Comparison of ENCODE assay signal across 1 cellular context in genomic region chr16:1492923-1493745, GRCh38.
TF ChIP-seq lines count a peak whose summit lies in the region.

Gene TELO2, plus strand, starts transcription at chr16:1493360. Its CDS starts 922 bp downstream, at chr16:1494282.

TF ChIP-seq in HepG2, 621 proteins besides CTCF, POLR2A, EP300 and RAD21 (continued from another document and continues in another):
- peak; percentile 51; the same call in 1 of the 2 replicates for TF ChIP-seq FOXC1 (CRISPR knock-in tag; IDR thresholded peaks at IDR 0.05; ENCODE audit: borderline replicate concordance)
- TF ChIP-seq ZIK1 (CRISPR knock-in tag; IDR thresholded peaks at IDR 0.05; ENCODE audit: borderline replicate concordance, low read depth) = 0 out of 2 replicates have a peak, but pooled peaks have one; percentile 38
- no peak for TF ChIP-seq ZNF740 (CRISPR knock-in tag; IDR thresholded peaks at IDR 0.05)
- TF ChIP-seq TFE3 (CRISPR knock-in tag; IDR thresholded peaks at IDR 0.05) = peak; percentile 37; the same call in 1 of the 2 replicates
- no peak for TF ChIP-seq MTA1 (CRISPR knock-in tag; IDR thresholded peaks at IDR 0.05; ENCODE audit: borderline replicate concordance)
- no peak for TF ChIP-seq ZNF512 (CRISPR knock-in tag; IDR thresholded peaks at IDR 0.05)
- peak; percentile 87 for TF ChIP-seq MXD3 (CRISPR knock-in tag; IDR thresholded peaks at IDR 0.05)
- TF ChIP-seq ATF7 (IDR thresholded peaks at IDR 0.05) = no peak
- no peak for TF ChIP-seq ATF7 (CRISPR knock-in tag; IDR thresholded peaks at IDR 0.05)
- no peak for TF ChIP-seq ZNF768 (CRISPR knock-in tag; IDR thresholded peaks at IDR 0.05)
- no peak; the same call in 1 of the 2 replicates for TF ChIP-seq ZZZ3 (CRISPR knock-in tag; IDR thresholded peaks at IDR 0.05; ENCODE audit: borderline replicate concordance)
- no peak for TF ChIP-seq DBP (CRISPR knock-in tag; IDR thresholded peaks at IDR 0.05; ENCODE audit: not compliant biosample characterization)
- peak; percentile 57; the same call in 1 of the 2 replicates for TF ChIP-seq BORCS8-MEF2B (CRISPR knock-in tag; IDR thresholded peaks at IDR 0.05)
- TF ChIP-seq HMG20A (CRISPR knock-in tag; IDR thresholded peaks at IDR 0.05; ENCODE audit: borderline replicate concordance) = no peak
- peak; percentile 39 for TF ChIP-seq PHF5A (CRISPR knock-in tag; IDR thresholded peaks at IDR 0.05; ENCODE audit: low read depth, unreplicated experiment)
- no peak for TF ChIP-seq ZNF33B (CRISPR knock-in tag; IDR thresholded peaks at IDR 0.05)
- peak; percentile 59 for TF ChIP-seq E2F5 (CRISPR knock-in tag; conservative IDR thresholded peaks at IDR 0.05)
- TF ChIP-seq PHF20 (CRISPR knock-in tag; IDR thresholded peaks at IDR 0.05) = peak; percentile 80
- no peak for TF ChIP-seq HOXA9 (CRISPR knock-in tag; IDR thresholded peaks at IDR 0.05; ENCODE audit: borderline replicate concordance)
- peak; percentile 37; the same call in 1 of the 2 replicates for TF ChIP-seq FOXA3 (CRISPR knock-in tag; IDR thresholded peaks at IDR 0.05)
- no peak for TF ChIP-seq DDIT3 (CRISPR knock-in tag; IDR thresholded peaks at IDR 0.05)
- no peak; the same call in 1 of the 2 replicates for TF ChIP-seq CREBL2 (CRISPR knock-in tag; IDR thresholded peaks at IDR 0.05; ENCODE audit: borderline replicate concordance)
- TF ChIP-seq ZNF501 (CRISPR knock-in tag; IDR thresholded peaks at IDR 0.05) = peak; percentile 57
- peak; percentile 78 for TF ChIP-seq PHF8 (CRISPR knock-in tag; IDR thresholded peaks at IDR 0.05)
- 0 out of 2 replicates have a peak, but pooled peaks have one; percentile 42 for TF ChIP-seq ZSCAN31 (CRISPR knock-in tag; IDR thresholded peaks at IDR 0.05; ENCODE audit: low read depth)
- peak; percentile 81; the same call in 1 of the 2 replicates for TF ChIP-seq NRL (CRISPR knock-in tag; IDR thresholded peaks at IDR 0.05; ENCODE audit: borderline replicate concordance)
- peak; percentile 35; the same call in 1 of the 2 replicates for TF ChIP-seq ISL2 (CRISPR knock-in tag; IDR thresholded peaks at IDR 0.05)
- TF ChIP-seq MAFG (CRISPR knock-in tag; IDR thresholded peaks at IDR 0.05) = no peak
- TF ChIP-seq ZNF143 (CRISPR knock-in tag; IDR thresholded peaks at IDR 0.05) = no peak
- 0 out of 2 replicates have a peak, but pooled peaks have one; percentile 17 for TF ChIP-seq MAZ (IDR thresholded peaks at IDR 0.05; ENCODE audit: borderline replicate concordance, low read depth, low read length)
- TF ChIP-seq MAZ (CRISPR knock-in tag; IDR thresholded peaks at IDR 0.05; ENCODE audit: low read depth) = no peak; the same call in none of the 2 replicates
- no peak for TF ChIP-seq ZNF329 (CRISPR knock-in tag; IDR thresholded peaks at IDR 0.05; ENCODE audit: low read depth)
- TF ChIP-seq NR2F1 (CRISPR knock-in tag; IDR thresholded peaks at IDR 0.05) = peak; percentile 61 to 68; a peak in 2 of 4 replicates
- peak; percentile 47 for TF ChIP-seq ASH2L (IDR thresholded peaks at IDR 0.05; ENCODE audit: insufficient read length, low read depth, low read length)
- TF ChIP-seq ZNF513 (CRISPR knock-in tag; conservative IDR thresholded peaks at IDR 0.05) = no peak
- TF ChIP-seq CC2D1A (CRISPR knock-in tag; IDR thresholded peaks at IDR 0.05) = no peak
- no peak for TF ChIP-seq SMARCE1 (IDR thresholded peaks at IDR 0.05; ENCODE audit: borderline replicate concordance)
- peak; percentile 77; the same call in 1 of the 2 replicates for TF ChIP-seq SPEN (CRISPR knock-in tag; IDR thresholded peaks at IDR 0.05; ENCODE audit: low read depth)
- peak; percentile 14; the same call in 1 of the 2 replicates for TF ChIP-seq ZNF256 (CRISPR knock-in tag; conservative IDR thresholded peaks at IDR 0.05)
- no peak for TF ChIP-seq CHD4 (IDR thresholded peaks at IDR 0.05; ENCODE audit: borderline replicate concordance, low read length)
- no peak for TF ChIP-seq CBX1 (IDR thresholded peaks at IDR 0.05; ENCODE audit: low read depth)
- no peak for TF ChIP-seq ZNF597 (CRISPR knock-in tag; IDR thresholded peaks at IDR 0.05)
- TF ChIP-seq TBL1XR1 (IDR thresholded peaks at IDR 0.05; ENCODE audit: borderline replicate concordance, low read length, partially characterized antibody) = no peak
- 0 out of 2 replicates have a peak, but pooled peaks have one; percentile 20 for TF ChIP-seq ZNF335 (CRISPR knock-in tag; IDR thresholded peaks at IDR 0.05)
- TF ChIP-seq PAX8 (CRISPR knock-in tag; IDR thresholded peaks at IDR 0.05; ENCODE audit: borderline replicate concordance) = no peak
- TF ChIP-seq NFIC (IDR thresholded peaks at IDR 0.05; ENCODE audit: low read length) = no peak
- TF ChIP-seq FOXO1 (CRISPR knock-in tag; IDR thresholded peaks at IDR 0.05) = peak; percentile 22; the same call in 1 of the 2 replicates
- no peak for TF ChIP-seq RBAK (CRISPR knock-in tag; IDR thresholded peaks at IDR 0.05)
- no peak for TF ChIP-seq REPIN1 (CRISPR knock-in tag; IDR thresholded peaks at IDR 0.05; ENCODE audit: borderline replicate concordance, low read depth)
- peak; percentile 79 for TF ChIP-seq ZNF770 (CRISPR knock-in tag; IDR thresholded peaks at IDR 0.05)
- TF ChIP-seq NR2F6 (IDR thresholded peaks at IDR 0.05) = peak; percentile 78
- peak; percentile 74 for TF ChIP-seq NR2F6 (CRISPR knock-in tag; IDR thresholded peaks at IDR 0.05)
- no peak for TF ChIP-seq ZBTB43 (CRISPR knock-in tag; conservative IDR thresholded peaks at IDR 0.05)
- TF ChIP-seq USF2 (IDR thresholded peaks at IDR 0.05; ENCODE audit: low read depth, low read length) = no peak
- TF ChIP-seq USF2 (CRISPR knock-in tag; IDR thresholded peaks at IDR 0.05; ENCODE audit: borderline replicate concordance) = peak; percentile 33; the same call in 1 of the 2 replicates
- TF ChIP-seq AGO1 (IDR thresholded peaks at IDR 0.05; ENCODE audit: low read depth, low read length, poor library complexity, severe bottlenecking) = no peak
- TF ChIP-seq CBX2 (IDR thresholded peaks at IDR 0.05; ENCODE audit: low read depth, low read length) = no peak
- TF ChIP-seq CBX2 (CRISPR knock-in tag; IDR thresholded peaks at IDR 0.05; ENCODE audit: low read depth) = no peak
